ENCODE assay signal across 17 cellular contexts in genomic region chr6:148193063-148193680, GRCh38.
A peak's percentile ranks its signal among the peaks of the same experiment; 100 is the strongest.
DNase-seq lines count a peak whose midpoint lies in the region; ATAC-seq and TF ChIP-seq lines count a peak whose summit lies in the region.
"Had no signal": no experiment of that assay in that cellular context is flagged by ENCODE, and none has a peak within 500 bp of the region (broad histone marks: within the 10 kb centered on the region; RNA-seq: fewer than 3 reads in every experiment).

No MANE protein-coding gene starts in this region.

- no peaks in the 10 kb centered on the region for H4K20me1 ChIP-seq in smooth muscle cell (ENCODE audit: low read depth)

- H3K27me3 ChIP-seq in breast epithelium (no peaks in the 10 kb centered on the region), smooth muscle cell (ENCODE audit: low read depth) (no peaks in the 10 kb centered on the region), brain microvascular endothelial cell (replicated peaks) (no peaks in the 10 kb centered on the region)
- H3K27me3 ChIP-seq: SJCRH30 had no signal

- DNase-seq in breast epithelium (ENCODE audit: low spot score in 2 of 2) (peak in 1 of 2 donors; percentile 45), kidney tubule cell (ENCODE audit: low spot score) (peak; percentile 94), smooth muscle cell (lab: John Stamatoyannopoulos, UW; ENCODE audit: unreplicated experiment) (no peak), NOMO-1 treated with DMSO at 0.1 percent for 48 hours (lab: John Stamatoyannopoulos, UW; ENCODE audit: unreplicated experiment) (no peak), brain microvascular endothelial cell (no peak), SKM-1 (lab: John Stamatoyannopoulos, UW; ENCODE audit: unreplicated experiment) (no peak)
- DNase-seq: activated CD4-positive, alpha-beta T cell treated with anti-CD3 and anti-CD28 coated beads, Interleukin-2, amount 50 U/mL, for 4 hours; activated naive CD8-positive, alpha-beta T cell treated with anti-CD3 and anti-CD28 coated beads, Interleukin-2, amount 50 U/mL, for 24 hours; activated T-cell treated with anti-CD3 and anti-CD28 coated beads, Interleukin-2, amount 50 U/mL, for 4 hours; DMS 273 treated with DMSO at 0.1 percent for 48 hours; hypothalamus; NCI-H1930; retina; SJCRH30; stimulated activated CD4-positive, alpha-beta T cell treated with anti-CD3 and anti-CD28 coated beads, Interleukin-2, amount 100 ng/mL, for 48 hours had no signal

- no peak overlapping the region for H3K4me2 ChIP-seq in smooth muscle cell

- H3K27ac ChIP-seq in breast epithelium (peak overlapping the region; percentile 80), smooth muscle cell (ENCODE audit: low read depth) (peak overlapping the region; percentile 82), brain microvascular endothelial cell (no peak overlapping the region)
- H3K27ac ChIP-seq: SJCRH30 had no signal

- 87% methylated on average over 5 of the region's 5 CpGs for WGBS in smooth muscle cell (ENCODE audit: low lambda C conversion rate)

- H3K4me3 ChIP-seq in breast epithelium (no peak overlapping the region), smooth muscle cell (no peak overlapping the region), brain microvascular endothelial cell (ENCODE audit: low read depth, low read length) (no peak overlapping the region)
- H3K4me3 ChIP-seq: SJCRH30 had no signal

- in situ Hi-C loops in brain microvascular endothelial cell (cut with HindIII; ENCODE audit: low pct_ligation_motif_present, low sequenced_read_pairs) = loop anchor here (25.0 kb wide), 1 partner anchor 269 kb away; no protein-coding TSS in a partner anchor

- TF ChIP-seq EP300 in Ishikawa (IDR thresholded peaks at IDR 0.05; ENCODE audit: borderline replicate concordance) = peak; percentile 93

- H3F3A ChIP-seq in smooth muscle cell (ENCODE audit: low read depth) = no peaks in the 10 kb centered on the region

- ATAC-seq in HG02870 (IDR thresholded peaks at IDR 0.05; ENCODE audit: unreplicated experiment) = no peak
- ATAC-seq: activated naive CD8-positive, alpha-beta T cell treated with anti-CD3 and anti-CD28 coated beads, Interleukin-2, amount 50 U/mL, for 24 hours; activated T-cell treated with anti-CD3 and anti-CD28 coated beads, Interleukin-2, amount 50 U/mL, for 4 hours had no signal

- TF ChIP-seq POLR2A in breast epithelium (IDR thresholded peaks at IDR 0.05) = no peak

- H2AFZ ChIP-seq in smooth muscle cell (ENCODE audit: low read depth) = no peak overlapping the region

- H3K9me3 ChIP-seq in breast epithelium (no peaks in the 10 kb centered on the region), smooth muscle cell (replicated peaks; ENCODE audit: low read depth) (no peaks in the 10 kb centered on the region)
- H3K9me3 ChIP-seq: SJCRH30 had no signal

- TF ChIP-seq RAD21 in Ishikawa (IDR thresholded peaks at IDR 0.05; ENCODE audit: low read depth) = peak; percentile 12; the same call in 1 of the 2 replicates

- no peak overlapping the region for H3K9ac ChIP-seq in smooth muscle cell (ENCODE audit: low read depth)

- H3K79me2 ChIP-seq in smooth muscle cell (ENCODE audit: low read depth) = no peaks in the 10 kb centered on the region

- TF ChIP-seq CTCF in breast epithelium (IDR thresholded peaks at IDR 0.05) (no peak), smooth muscle cell (IDR thresholded peaks at IDR 0.05; ENCODE audit: borderline replicate concordance, insufficient read depth, poor library complexity, severe bottlenecking) (no peak), brain microvascular endothelial cell (IDR thresholded peaks at IDR 0.05; ENCODE audit: low read depth, low read length, missing control alignments) (no peak)

- H3K4me1 ChIP-seq in breast epithelium (peaks cover 0 to 11% of the 10 kb centered on the region in 2 donors), smooth muscle cell (ENCODE audit: low read depth) (no peaks in the 10 kb centered on the region)
- H3K4me1 ChIP-seq: SJCRH30 had no signal

- no peaks in the 10 kb centered on the region for H3K36me3 ChIP-seq in breast epithelium
- no peaks in the 10 kb centered on the region for H3K36me3 ChIP-seq in smooth muscle cell (ENCODE audit: low read depth)
- no peaks in the 10 kb centered on the region for H3K36me3 ChIP-seq in brain microvascular endothelial cell (replicated peaks)
- H3K36me3 ChIP-seq: SJCRH30 had no signal

- intact Hi-C loops in breast epithelium (cut with DNase I; ENCODE audit: low total_unique reads) = no loop called here

TF ChIP-seq in Ishikawa, 13 proteins besides CTCF, POLR2A, EP300 and RAD21:
- TF ChIP-seq CEBPB (IDR thresholded peaks at IDR 0.05) (peak; percentile 44; the same call in 1 of the 2 replicates), REST (IDR thresholded peaks at IDR 0.05; ENCODE audit: low read depth) (no peak), TCF12 (IDR thresholded peaks at IDR 0.05; ENCODE audit: low read depth) (peak; percentile 95), MAX (IDR thresholded peaks at IDR 0.05) (peak; percentile 93), YY1 (IDR thresholded peaks at IDR 0.05; ENCODE audit: low read depth) (peak; percentile 47), NFIC (IDR thresholded peaks at IDR 0.05) (peak; percentile 92), FOXM1 (IDR thresholded peaks at IDR 0.05; ENCODE audit: borderline replicate concordance, low read depth) (peak; percentile 91), TAF1 (IDR thresholded peaks at IDR 0.05; ENCODE audit: low read depth) (peak; percentile 48; the same call in 1 of the 2 replicates), TEAD4 (IDR thresholded peaks at IDR 0.05) (peak; percentile 96), USF1 (IDR thresholded peaks at IDR 0.05) (0 out of 2 replicates have a peak, but pooled peaks have one; percentile 12), CREB1 (IDR thresholded peaks at IDR 0.05; ENCODE audit: low read depth) (0 out of 2 replicates have a peak, but pooled peaks have one; percentile 37), ZBTB7A (IDR thresholded peaks at IDR 0.05; ENCODE audit: low read depth) (no peak), EGR1 (IDR thresholded peaks at IDR 0.05) (no peak)
